8 cellular contexts compared by ENCODE assay signal in the genomic region with DNA sequence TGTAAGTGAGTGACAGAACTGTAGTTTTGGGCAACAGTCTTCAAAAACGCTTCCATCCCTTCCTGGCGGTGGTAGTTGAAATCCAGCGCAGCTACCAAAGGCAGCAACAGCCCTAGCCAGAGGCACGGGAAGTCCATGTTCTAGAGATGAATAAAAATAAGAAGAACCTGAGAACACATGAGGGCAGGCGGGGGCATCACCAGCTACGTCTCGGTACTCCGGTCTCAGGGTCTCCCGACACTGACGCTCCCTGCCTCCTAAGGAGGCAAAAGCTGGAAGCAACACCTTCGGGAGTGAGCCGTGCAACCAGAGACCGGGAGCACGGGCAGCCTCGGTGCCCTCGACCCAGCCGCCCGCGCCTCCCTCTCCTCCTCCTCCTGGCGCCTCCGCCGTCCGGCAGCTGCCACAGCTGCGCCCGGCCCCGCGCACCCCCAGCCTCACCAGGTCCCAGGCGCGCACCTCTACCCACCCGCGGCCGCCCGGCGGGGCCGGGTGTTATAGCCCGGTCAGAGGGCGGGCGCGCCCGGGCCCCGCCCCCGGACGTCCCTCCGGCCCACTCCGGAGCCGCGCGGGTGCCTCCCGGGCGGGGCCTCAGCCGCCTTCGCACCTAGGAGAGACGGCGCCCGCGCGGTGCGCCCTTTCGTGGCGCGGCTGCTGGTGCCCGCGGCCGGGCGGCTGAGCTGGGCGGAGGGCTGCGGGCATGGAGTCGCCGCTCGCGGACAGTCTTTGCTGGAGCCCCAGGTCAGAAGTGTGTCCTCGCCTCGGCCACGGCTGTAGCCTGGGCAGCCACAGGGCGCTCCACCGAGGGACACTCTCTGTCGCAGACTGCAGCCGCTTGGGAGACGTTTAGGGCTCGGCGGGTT. TPM values are rescaled to one million over a fixed set of nuclear protein-coding genes. Genes with fewer than 3 reads are reported as not detected.
DNase-seq lines count a peak whose midpoint lies in the region; ATAC-seq, FAIRE-seq and TF ChIP-seq lines count a peak whose summit lies in the region.

A gene (minus strand): TSS at position 471 of the 863 bp plus-strand sequence. CDS start 334 bp downstream, at position 137.

- H3K4me3 Mint-ChIP-seq in Calu3 (ENCODE audit: low read depth, unreplicated experiment) (peak within 1 kb of the TSS; percentile 79), progenitor cell of endocrine pancreas (ENCODE audit: low read depth) (peak within 1 kb of the TSS; percentile 86), type B pancreatic cell (peak within 1 kb of the TSS; percentile 89)

- H3K4me1 Mint-ChIP-seq in Calu3 (ENCODE audit: low read depth, unreplicated experiment), result peaks cover 7% of the 10 kb centered on the region
- H3K4me1 Mint-ChIP-seq in progenitor cell of endocrine pancreas (ENCODE audit: low read depth), result peaks cover 24% of the 10 kb centered on the region
- peaks cover 3% of the 10 kb centered on the region for H3K4me1 Mint-ChIP-seq in type B pancreatic cell (ENCODE audit: unreplicated experiment)

- peak; percentile 94 for ATAC-seq in GM21360 (IDR thresholded peaks at IDR 0.05; ENCODE audit: unreplicated experiment)
- ATAC-seq in left ventricle myocardium superior, result peak; percentile 99

- H3K4me3 ChIP-seq in adipocyte (ENCODE audit: low read length), result peak within 1 kb of the TSS; percentile 96

- H3K9me3 Mint-ChIP-seq in Calu3 (ENCODE audit: low read depth, unreplicated experiment), result no peaks in the 10 kb centered on the region
- peaks cover 3% of the 10 kb centered on the region for H3K9me3 Mint-ChIP-seq in progenitor cell of endocrine pancreas (ENCODE audit: low read depth)
- no peaks in the 10 kb centered on the region for H3K9me3 Mint-ChIP-seq in type B pancreatic cell

- peak within 1 kb of the TSS; percentile 84 for H3K9ac ChIP-seq in adipocyte (ENCODE audit: low read length)

- no peak for FAIRE-seq in HTR-8/SVneo (lab: Jason Lieb, UNC)

- CTCF ChIA-PET in Calu3 (lab: Charles Lee), result interaction anchor here (0.7 to 0.8 kb wide), 2 partner anchors 121 to 135 kb away, joined by 3 read pairs; no protein-coding TSS in a partner anchor

- H3K36me3 ChIP-seq in adipocyte (ENCODE audit: control insufficient read depth, insufficient read depth, low read length, severe bottlenecking), result peaks cover 25% of the 10 kb centered on the region

- H3K27ac Mint-ChIP-seq in Calu3 (ENCODE audit: unreplicated experiment), result peak within 1 kb of the TSS; percentile 56
- peak within 1 kb of the TSS; percentile 17 for H3K27ac Mint-ChIP-seq in progenitor cell of endocrine pancreas
- peak within 1 kb of the TSS; percentile 14 for H3K27ac Mint-ChIP-seq in type B pancreatic cell

- TSS peak; percentile 36 for BruUV-seq in Calu3 (replicated peaks; lab: Mats Ljungman, UMichigan)

- DNase-seq in Calu3 (peak; percentile 84), HTR-8/SVneo (ENCODE audit: insufficient read length, low spot score) (peak; percentile 71), SW480 (ENCODE audit: low spot score) (peak; percentile 52), adipocyte (ENCODE audit: low read depth) (peak; percentile 86), left ventricle myocardium superior (peak; percentile 85), progenitor cell of endocrine pancreas (ENCODE audit: low spot score, unreplicated experiment) (peak; percentile 60), type B pancreatic cell (ENCODE audit: extremely low spot score, unreplicated experiment) (peak; percentile 76)

- no peak for TF ChIP-seq CTCF in Calu3 (IDR thresholded peaks at IDR 0.05; ENCODE audit: unreplicated experiment)
- TF ChIP-seq CTCF in progenitor cell of endocrine pancreas (IDR thresholded peaks at IDR 0.05; ENCODE audit: unreplicated experiment), result peak; percentile 11
- no peak for TF ChIP-seq CTCF in type B pancreatic cell (conservative IDR thresholded peaks at IDR 0.05)

- H3K27me3 ChIP-seq in adipocyte (replicated peaks; ENCODE audit: control insufficient read depth, insufficient read depth, low read length), result no peaks in the 10 kb centered on the region

- peaks cover 3% of the 10 kb centered on the region for H3K9me3 ChIP-seq in adipocyte (ENCODE audit: control insufficient read depth, low read length)

- no peaks in the 10 kb centered on the region for H3K27me3 Mint-ChIP-seq in Calu3 (ENCODE audit: unreplicated experiment)
- peaks cover 13% of the 10 kb centered on the region for H3K27me3 Mint-ChIP-seq in progenitor cell of endocrine pancreas
- H3K27me3 Mint-ChIP-seq in type B pancreatic cell, result peaks cover 40% of the 10 kb centered on the region

- H3K4me1 ChIP-seq in adipocyte (ENCODE audit: control insufficient read depth, insufficient read depth, low read length), result peaks cover 29% of the 10 kb centered on the region

- H3K36me3 Mint-ChIP-seq in Calu3 (ENCODE audit: insufficient read depth, unreplicated experiment), result peaks cover 14% of the 10 kb centered on the region
- peaks cover 12% of the 10 kb centered on the region for H3K36me3 Mint-ChIP-seq in progenitor cell of endocrine pancreas (ENCODE audit: insufficient read depth)
- H3K36me3 Mint-ChIP-seq in type B pancreatic cell, result peaks cover 9% of the 10 kb centered on the region

- intact Hi-C loops in Calu3 (cut with micrococcal nuclease; ENCODE audit: unreplicated experiment) (no loop called here), left ventricle myocardium superior (cut with micrococcal nuclease) (no loop called here)

RNA-seq across cellular contexts. Expression of the gene that starts here (rescaled TPM):
- total RNA-seq in Calu3 (2022), result 11.9 and 36.1 TPM in 2 replicates
- total RNA-seq in left ventricle myocardium superior, result 6.6 TPM
- total RNA-seq in progenitor cell of endocrine pancreas, result 28.0 and 32.1 TPM in 2 replicates
- 56.2 and 58.1 TPM in 2 replicates for total RNA-seq in type B pancreatic cell (ENCODE audit: low replicate concordance)

Comparison
In these comparisons a context has a peak if more than half of its experiments do, and no peak if none do; other contexts are left out.
1. Peak in every context shown above with its lines: DNase-seq, ATAC-seq and H3K4me3 ChIP-seq.